In genomic region chr2:237923507-237924163, GRCh38 we compare ENCODE assay signal across 8 cellular contexts. TPM values are rescaled to one million over a fixed set of nuclear protein-coding genes. Genes with fewer than 3 reads are reported as not detected.
A peak's percentile ranks its signal among the peaks of the same experiment; 100 is the strongest.
DNase-seq lines count a peak whose midpoint lies in the region; ATAC-seq lines count a peak whose summit lies in the region.

No MANE protein-coding gene starts in this region.

- peak overlapping the region; percentile 44 for H3K27ac Mint-ChIP-seq in activated CD8-positive, alpha-beta T cell treated with anti-CD3 and anti-CD28 coated beads, Interleukin-2, amount 10 ng/mL, durations not matched to agents 7 days and 5 days
- H3K27ac Mint-ChIP-seq in effector memory CD8-positive, alpha-beta T cell: peak overlapping the region in 1 of 2 donors; percentile 65

- POLR2A ChIA-PET in activated CD8-positive, alpha-beta T cell treated with anti-CD3 and anti-CD28 coated beads, Interleukin-2, amount 10 ng/mL, durations not matched to agents 7 days and 5 days (lab: Charles Lee): interaction anchor here (1.3 kb wide), 1 partner anchor 137 kb away, joined by 5 read pairs; the partner anchor contains the start of gene SCLY

- CTCF ChIA-PET in activated CD8-positive, alpha-beta T cell treated with anti-CD3 and anti-CD28 coated beads, Interleukin-2, amount 10 ng/mL, durations not matched to agents 7 days and 5 days (lab: Charles Lee): interaction anchor here (0.7 to 2.5 kb wide), 30 partner anchors 9 to 340 kb away, joined by 3 to 13 read pairs (median 4); no protein-coding TSS in a partner anchor

- no peaks in the 10 kb centered on the region; the same call in 1 of the 2 replicates for H3K27me3 ChIP-seq in H7 (ENCODE audit: control insufficient read depth, insufficient read depth, low read length)

- H3K9me3 Mint-ChIP-seq in activated CD8-positive, alpha-beta T cell treated with anti-CD3 and anti-CD28 coated beads, Interleukin-2, amount 10 ng/mL, durations not matched to agents 7 days and 5 days (ENCODE audit: insufficient read depth): peaks cover 7% of the 10 kb centered on the region
- H3K9me3 Mint-ChIP-seq in effector memory CD8-positive, alpha-beta T cell: no peaks in the 10 kb centered on the region

- peak overlapping the region; percentile 18 for H3K4me3 Mint-ChIP-seq in activated CD8-positive, alpha-beta T cell treated with anti-CD3 and anti-CD28 coated beads, Interleukin-2, amount 10 ng/mL, durations not matched to agents 7 days and 5 days
- peak overlapping the region; percentile 11 to 62 for H3K4me3 Mint-ChIP-seq in effector memory CD8-positive, alpha-beta T cell

- no peaks in the 10 kb centered on the region for H3K36me3 ChIP-seq in H7 (replicated peaks; ENCODE audit: control insufficient read depth, insufficient read depth, low read length)

- peak; percentile 99 for ATAC-seq in activated CD8-positive, alpha-beta T cell treated with anti-CD3 and anti-CD28 coated beads, Interleukin-2, amount 10 ng/mL, durations not matched to agents 7 days and 5 days
- peak; percentile 100 for ATAC-seq in effector memory CD8-positive, alpha-beta T cell (replicated peaks)

- DNase-seq in COLO829 (ENCODE audit: low spot score) (peak; percentile 75), H7 (peak; percentile 99), NCI-H2107 (lab: John Stamatoyannopoulos, UW) (peak; percentile 46), mucosa of gallbladder (ENCODE audit: low spot score) (peak; percentile 60), RKO (ENCODE audit: low spot score) (no peak)
- peak; percentile 84 for DNase-seq in activated CD8-positive, alpha-beta T cell treated with anti-CD3 and anti-CD28 coated beads, Interleukin-2, amount 10 ng/mL, durations not matched to agents 7 days and 5 days
- peak; percentile 77 to 82 (median 79) for DNase-seq in effector memory CD8-positive, alpha-beta T cell
- DNase-seq in stimulated activated CD8-positive, alpha-beta memory T cell treated with anti-CD3 and anti-CD28 coated beads, Interleukin-7, amount 100 ng/mL, for 1 hour (ENCODE audit: low read depth in 2 of 2): peak; percentile 50 to 62

- H3K36me3 Mint-ChIP-seq in activated CD8-positive, alpha-beta T cell treated with anti-CD3 and anti-CD28 coated beads, Interleukin-2, amount 10 ng/mL, durations not matched to agents 7 days and 5 days (ENCODE audit: low read depth): peaks cover 4% of the 10 kb centered on the region
- H3K36me3 Mint-ChIP-seq in effector memory CD8-positive, alpha-beta T cell (ENCODE audit: insufficient read depth): no peaks in the 10 kb centered on the region

- H3K27me3 Mint-ChIP-seq in activated CD8-positive, alpha-beta T cell treated with anti-CD3 and anti-CD28 coated beads, Interleukin-2, amount 10 ng/mL, durations not matched to agents 7 days and 5 days (ENCODE audit: low read depth): no peaks in the 10 kb centered on the region
- no peaks in the 10 kb centered on the region for H3K27me3 Mint-ChIP-seq in effector memory CD8-positive, alpha-beta T cell

- no peak overlapping the region for H3K4me3 ChIP-seq in H7 (ENCODE audit: insufficient read depth, low read depth, low read length)

- H3K4me1 Mint-ChIP-seq in activated CD8-positive, alpha-beta T cell treated with anti-CD3 and anti-CD28 coated beads, Interleukin-2, amount 10 ng/mL, durations not matched to agents 7 days and 5 days (ENCODE audit: low read depth): peaks cover 41% of the 10 kb centered on the region
- peaks cover 14 to 16% of the 10 kb centered on the region in 2 donors for H3K4me1 Mint-ChIP-seq in effector memory CD8-positive, alpha-beta T cell (ENCODE audit: low read depth in 2 of 2)

RNA-seq across cellular contexts. Expression of gene UBE2F, which starts 43.2 kb away (rescaled TPM):
- total RNA-seq in H7 (2014; rRNA removed; shearing (Covaris generic)): 36.9 and 54.8 TPM in 2 replicates
- 10 to 100 TPM; 70.2 to 71.9 TPM for total RNA-seq in activated CD8-positive, alpha-beta T cell treated with anti-CD3 and anti-CD28 coated beads, Interleukin-2, amount 10 ng/mL, durations not matched to agents 7 days and 5 days
- 48.5 TPM for total RNA-seq in mucosa of gallbladder
